Comparison of ENCODE assay signal across 17 cellular contexts in genomic region chr10:96448558-96448957, GRCh38.
DNase-seq lines count a peak whose midpoint lies in the region; ATAC-seq and TF ChIP-seq lines count a peak whose summit lies in the region.
"Had no signal": no experiment of that assay in that cellular context is flagged by ENCODE, and none has a peak within 500 bp of the region (broad histone marks: within the 10 kb centered on the region; RNA-seq: fewer than 3 reads in every experiment).

No MANE protein-coding gene starts in this region.

- no peak overlapping the region for H3K4me2 ChIP-seq in mesenchymal stem cell (ENCODE audit: low read length, poor library complexity, severe bottlenecking)
- H3K4me2 ChIP-seq: A549 had no signal

- no peak overlapping the region for H3K18ac ChIP-seq in mesenchymal stem cell (ENCODE audit: low read depth in 1 of 2, low read length in 2 of 2)

- ATAC-seq in Right ventricle myocardium superior (ENCODE audit: poor library complexity) (peak; percentile 6), Right ventricle myocardium inferior (no peak), GM18498 (IDR thresholded peaks at IDR 0.05; ENCODE audit: unreplicated experiment) (no peak), GM21619 (IDR thresholded peaks at IDR 0.05; ENCODE audit: unreplicated experiment) (no peak)
- ATAC-seq: A549 had no signal

- no peak overlapping the region for H3K27ac ChIP-seq in colonic mucosa
- peak overlapping the region; percentile 45 for H3K27ac ChIP-seq in mesenchymal stem cell (ENCODE audit: low read length, poor library complexity, severe bottlenecking)
- H3K27ac ChIP-seq: 22Rv1, A549, C4-2B, GM23248 had no signal

- H2BK12ac ChIP-seq in mesenchymal stem cell (ENCODE audit: low read length in 2 of 2), result no peak overlapping the region

- H3K79me1 ChIP-seq in mesenchymal stem cell (replicated peaks; ENCODE audit: low read length, poor library complexity, severe bottlenecking), result peaks cover 2% of the 10 kb centered on the region

- H3K9ac ChIP-seq in colonic mucosa (ENCODE audit: low read depth in 2 of 2, low read length in 2 of 2) (no peak overlapping the region), mesenchymal stem cell (ENCODE audit: low read length) (no peak overlapping the region)
- H3K9ac ChIP-seq: GM23248 had no signal

- intact Hi-C loops in Right ventricle myocardium superior (cut with DNase I), result no loop called here
- intact Hi-C loops in Right ventricle myocardium inferior (cut with DNase I), result no loop called here
- intact Hi-C loops in colonic mucosa (cut with DNase I), result no loop called here

- H3K27me3 ChIP-seq in colonic mucosa, result no peaks in the 10 kb centered on the region
- peaks cover 0 to 55% of the 10 kb centered on the region in 2 experiments for H3K27me3 ChIP-seq in mesenchymal stem cell (ENCODE audit: control insufficient read depth in 1 of 2, insufficient read depth in 1 of 2, low read length in 2 of 2)

- no peak overlapping the region for H2BK120ac ChIP-seq in mesenchymal stem cell (ENCODE audit: low read depth, low read length)

- no peak overlapping the region for H3K14ac ChIP-seq in mesenchymal stem cell (ENCODE audit: low read length in 2 of 2)

- H4K8ac ChIP-seq in mesenchymal stem cell (ENCODE audit: low read length), result no peak overlapping the region

- no peaks in the 10 kb centered on the region for H3K4me1 ChIP-seq in colonic mucosa
- H3K4me1 ChIP-seq in mesenchymal stem cell (ENCODE audit: control insufficient read depth, insufficient read depth, low read depth, low read length), result peaks cover 18% of the 10 kb centered on the region
- H3K4me1 ChIP-seq: A549 had no signal

- H2AFZ ChIP-seq in mesenchymal stem cell (ENCODE audit: low read depth, low read length), result no peak overlapping the region
- H2AFZ ChIP-seq: GM23248 had no signal

- DNase-seq in Right ventricle myocardium superior (no peak), Right ventricle myocardium inferior (ENCODE audit: missing footprints) (no peak), colonic mucosa (peak; percentile 12), mesenchymal stem cell (no peak)
- no peak for DNase-seq in activated CD4-positive, alpha-beta T cell treated with anti-CD3 and anti-CD28 coated beads for 1 hour
- DNase-seq: AML-193; Caco-2; CD4-positive, alpha-beta T cell; GM23248; HCEC 1CT; HFFc6; IMR-90 had no signal

- H3K9me3 ChIP-seq in colonic mucosa, result no peaks in the 10 kb centered on the region
- no peaks in the 10 kb centered on the region for H3K9me3 ChIP-seq in mesenchymal stem cell (ENCODE audit: control insufficient read depth, low read length)
- H3K9me3 ChIP-seq: A549, Caco-2 had no signal

- H3K4me3 ChIP-seq in colonic mucosa, result no peak overlapping the region
- H3K4me3 ChIP-seq in mesenchymal stem cell (ENCODE audit: insufficient read depth in 1 of 2, low read depth in 1 of 2, low read length in 2 of 2), result no peak overlapping the region
- H3K4me3 ChIP-seq: A549, GM23248 had no signal

- no peak for TF ChIP-seq CTCF in colonic mucosa (IDR thresholded peaks at IDR 0.05)

- H3K23ac ChIP-seq in mesenchymal stem cell (ENCODE audit: low read length in 2 of 2), result no peak overlapping the region

- H3K36me3 ChIP-seq in colonic mucosa, result no peaks in the 10 kb centered on the region
- H3K36me3 ChIP-seq in mesenchymal stem cell (ENCODE audit: control insufficient read depth in 1 of 2, insufficient read depth in 2 of 2, low read depth in 1 of 2, low read length in 2 of 2), result no peaks in the 10 kb centered on the region

- WGBS in mesenchymal stem cell, result 38% methylated on average over 4 of the region's 4 CpGs

- H2BK15ac ChIP-seq in mesenchymal stem cell (ENCODE audit: low read depth, poor library complexity, severe bottlenecking), result no peak overlapping the region

- H2AK5ac ChIP-seq in mesenchymal stem cell (ENCODE audit: low read length, severe bottlenecking), result peak overlapping the region; percentile 77

- H2BK5ac ChIP-seq in mesenchymal stem cell (ENCODE audit: low read depth, low read length, poor library complexity, severe bottlenecking), result no peak overlapping the region

- H3K4ac ChIP-seq in mesenchymal stem cell (ENCODE audit: low read depth in 1 of 2, low read length in 2 of 2), result no peak overlapping the region

- H4K91ac ChIP-seq in mesenchymal stem cell (ENCODE audit: low read length), result no peak overlapping the region
